Comparison of ENCODE assay signal across 18 cellular contexts in the genomic region with DNA sequence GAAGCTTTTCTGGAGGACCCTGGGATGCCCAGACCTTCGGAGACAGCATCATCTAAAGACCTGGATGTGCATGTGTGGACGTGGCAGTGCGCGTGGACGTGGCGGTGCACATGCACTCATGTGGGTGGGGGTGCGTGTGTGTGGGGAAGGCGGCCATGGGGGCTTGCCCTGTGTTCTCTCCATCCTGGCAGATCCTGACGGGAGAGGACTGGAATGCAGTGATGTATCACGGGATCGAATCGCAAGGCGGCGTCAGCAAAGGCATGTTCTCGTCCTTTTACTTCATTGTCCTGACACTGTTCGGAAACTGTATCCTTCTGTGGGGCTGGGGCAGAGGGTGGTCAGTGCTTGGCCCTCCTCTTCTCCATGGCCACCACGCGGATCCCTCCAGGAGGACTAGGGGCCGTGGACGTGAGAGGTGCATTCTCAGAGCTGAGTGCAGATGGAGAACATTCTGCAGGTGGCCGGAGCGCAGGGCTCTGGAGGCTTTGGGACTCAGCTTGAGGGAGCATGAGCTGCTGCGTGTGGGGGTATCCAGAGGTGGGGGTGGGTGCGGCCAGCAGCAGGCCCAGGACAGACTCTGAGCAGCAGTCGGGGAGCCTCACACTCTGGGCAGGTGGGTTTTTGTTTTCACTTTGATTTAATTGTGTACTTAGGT.
"Had no signal": no experiment of that assay in that cellular context is flagged by ENCODE, and none has a peak within 500 bp of the region (broad histone marks: within the 10 kb centered on the region; RNA-seq: fewer than 3 reads in every experiment).

No MANE protein-coding gene starts in this region.

- FAIRE-seq: bronchial epithelial cell, endothelial cell of umbilical vein had no signal

- H3K36me3 Mint-ChIP-seq: naive B cell had no signal

- H3K4me3 Mint-ChIP-seq: activated CD4-positive, alpha-beta T cell treated with anti-CD3 and anti-CD28 coated beads, Interleukin-2, amount 10 ng/mL, durations not matched to agents 7 days and 5 days; activated naive CD8-positive, alpha-beta T cell treated with anti-CD3 and anti-CD28 coated beads, Interleukin-2, amount 50 U/mL, for 24 hours; activated T-cell treated with anti-CD3 and anti-CD28 coated beads, Interleukin-2, amount 50 U/mL, for 72 hours; naive B cell had no signal

- H3K27ac Mint-ChIP-seq: activated CD4-positive, alpha-beta T cell treated with anti-CD3 and anti-CD28 coated beads, Interleukin-2, amount 10 ng/mL, durations not matched to agents 7 days and 5 days; activated naive CD8-positive, alpha-beta T cell treated with anti-CD3 and anti-CD28 coated beads, Interleukin-2, amount 50 U/mL, for 24 hours; activated T-cell treated with anti-CD3 and anti-CD28 coated beads, Interleukin-2, amount 50 U/mL, for 72 hours had no signal

- H3K9ac ChIP-seq: SK-N-SH had no signal

- H3K27me3 ChIP-seq: ascending aorta, foreskin keratinocyte, suprapubic skin had no signal

- H3K27ac ChIP-seq: ascending aorta, foreskin keratinocyte, prostate gland, suprapubic skin had no signal

- H3K9me3 ChIP-seq: ascending aorta, prostate gland, SK-N-SH, suprapubic skin had no signal

- DNase-seq: activated CD4-positive, alpha-beta T cell treated with anti-CD3 and anti-CD28 coated beads, Interleukin-2, amount 10 ng/mL, durations not matched to agents 7 days and 5 days; activated CD4-positive, CD25-positive, alpha-beta regulatory T cell; activated CD8-positive, alpha-beta memory T cell treated with anti-CD3 and anti-CD28 coated beads, Interleukin-2, amount 50 U/mL, for 4 hours; activated naive CD4-positive, alpha-beta T cell treated with Interleukin-2 at 50 U/mL for 16 hours; activated naive CD8-positive, alpha-beta T cell treated with anti-CD3 and anti-CD28 coated beads, Interleukin-2, amount 50 U/mL, for 24 hours; activated T-cell treated with anti-CD3 and anti-CD28 coated beads, Interleukin-2, amount 50 U/mL, for 72 hours; foreskin keratinocyte; islet precursor cell; naive B cell; SK-N-SH; stimulated activated CD4-positive, alpha-beta T cell treated with anti-CD3 and anti-CD28 coated beads, Interleukin-12 subunit alpha, Interleukin-12 subunit beta, amount 100 ng/mL, for 4 hours; stimulated activated naive CD4-positive, alpha-beta T cell treated with Interleukin-2 at 50 U/mL for 16 hours had no signal

- H3K4me3 ChIP-seq: ascending aorta, prostate gland, suprapubic skin had no signal

- ATAC-seq: activated naive CD8-positive, alpha-beta T cell treated with anti-CD3 and anti-CD28 coated beads, Interleukin-2, amount 50 U/mL, for 24 hours; activated T-cell treated with anti-CD3 and anti-CD28 coated beads, Interleukin-2, amount 50 U/mL, for 72 hours; foreskin keratinocyte; sciatic nerve had no signal

- H3K4me1 ChIP-seq: ascending aorta, foreskin keratinocyte, prostate gland, suprapubic skin had no signal

- H3K36me3 ChIP-seq: ascending aorta, prostate gland, suprapubic skin had no signal

- H3K9me3 Mint-ChIP-seq: activated CD4-positive, alpha-beta T cell treated with anti-CD3 and anti-CD28 coated beads, Interleukin-2, amount 10 ng/mL, durations not matched to agents 7 days and 5 days; activated naive CD8-positive, alpha-beta T cell treated with anti-CD3 and anti-CD28 coated beads, Interleukin-2, amount 50 U/mL, for 24 hours; activated T-cell treated with anti-CD3 and anti-CD28 coated beads, Interleukin-2, amount 50 U/mL, for 72 hours had no signal

- H3K4me1 Mint-ChIP-seq: activated CD4-positive, alpha-beta T cell treated with anti-CD3 and anti-CD28 coated beads, Interleukin-2, amount 10 ng/mL, durations not matched to agents 7 days and 5 days; activated naive CD8-positive, alpha-beta T cell treated with anti-CD3 and anti-CD28 coated beads, Interleukin-2, amount 50 U/mL, for 24 hours; naive B cell had no signal
